19 cellular contexts compared by ENCODE assay signal in genomic region chr10:105434970-105435369, GRCh38.
DNase-seq lines count a peak whose midpoint lies in the region; ATAC-seq and TF ChIP-seq lines count a peak whose summit lies in the region.
"Had no signal": no experiment of that assay in that cellular context is flagged by ENCODE, and none has a peak within 500 bp of the region (broad histone marks: within the 10 kb centered on the region; RNA-seq: fewer than 3 reads in every experiment).

No MANE protein-coding gene starts in this region.

- no peak overlapping the region for H3K4me2 ChIP-seq in GM23338
- H3K4me2 ChIP-seq: BLaER1 had no signal

- H3K4me3 ChIP-seq in GM23338 (no peak overlapping the region), HUES48 (ENCODE audit: low read depth, low read length) (no peak overlapping the region), H7 (ENCODE audit: insufficient read depth, low read depth, low read length) (no peak overlapping the region)
- H3K4me3 ChIP-seq: BLaER1 had no signal

- TF ChIP-seq CTCF in GM23338 (conservative IDR thresholded peaks at IDR 0.05; ENCODE audit: low read depth in 2 of 2) = no peak

- no peaks in the 10 kb centered on the region for H4K20me1 ChIP-seq in GM23338 (replicated peaks; ENCODE audit: insufficient read depth)
- H4K20me1 ChIP-seq: BLaER1 had no signal

- H3K27ac ChIP-seq in GM23338 (ENCODE audit: low read depth) (no peak overlapping the region), HUES48 (ENCODE audit: low read depth, low read length) (peak overlapping the region; percentile 46)
- H3K27ac ChIP-seq: 22Rv1, BLaER1, C4-2B had no signal

- H3K27me3 ChIP-seq in GM23338 (ENCODE audit: insufficient read depth) = no peaks in the 10 kb centered on the region
- no peaks in the 10 kb centered on the region for H3K27me3 ChIP-seq in HUES48 (ENCODE audit: control insufficient read depth, insufficient read depth, low read length)
- H3K27me3 ChIP-seq in H7 (ENCODE audit: control insufficient read depth, insufficient read depth, low read length) = no peaks in the 10 kb centered on the region
- H3K27me3 ChIP-seq: BLaER1 had no signal

- no peaks in the 10 kb centered on the region for H3K27me3 Mint-ChIP-seq in GM23338 (ENCODE audit: insufficient read depth, low read depth, poor library complexity)
- H3K27me3 Mint-ChIP-seq: B cell; CD4-positive, alpha-beta T cell; CD8-positive, alpha-beta memory T cell had no signal

- no peak overlapping the region for H3K9ac ChIP-seq in HUES48 (ENCODE audit: low read depth, low read length)
- H3K9ac ChIP-seq: BLaER1 had no signal

- H3K4me3 Mint-ChIP-seq in GM23338 = no peak overlapping the region
- H3K4me3 Mint-ChIP-seq: B cell; CD4-positive, alpha-beta T cell; CD8-positive, alpha-beta memory T cell; HFFc6 had no signal

- no peaks in the 10 kb centered on the region for H3K4me1 ChIP-seq in GM23338 (ENCODE audit: insufficient read depth)
- no peaks in the 10 kb centered on the region for H3K4me1 ChIP-seq in HUES48 (ENCODE audit: control insufficient read depth, insufficient read depth, low read length)
- H3K4me1 ChIP-seq: BLaER1 had no signal

- ATAC-seq in GM23338 = no peak
- ATAC-seq: HCT116 had no signal

- H3K9me2 ChIP-seq in GM23338 (ENCODE audit: insufficient read depth) = 0 out of 2 replicates have a peak, but pooled peaks cover 4% of the 10 kb centered on the region

- no peaks in the 10 kb centered on the region for H3K36me3 Mint-ChIP-seq in GM23338 (ENCODE audit: low read depth)
- H3K36me3 Mint-ChIP-seq: CD8-positive, alpha-beta memory T cell had no signal

- H3K9me3 ChIP-seq in HUES48 (ENCODE audit: control insufficient read depth, insufficient read depth, low read length) = no peaks in the 10 kb centered on the region
- H3K9me3 ChIP-seq: BLaER1 had no signal

- 0 out of 2 replicates have a peak overlapping the region, but pooled peaks have one; percentile 14 for H2AFZ ChIP-seq in GM23338

- peaks cover 8% of the 10 kb centered on the region; the same call in 2 of the 3 replicates for H3K4me1 Mint-ChIP-seq in GM23338
- H3K4me1 Mint-ChIP-seq: B cell; CD8-positive, alpha-beta memory T cell had no signal

- DNase-seq in GM23338 (ENCODE audit: low spot score) (no peak), kidney tubule cell (ENCODE audit: low spot score) (peak; percentile 74), H7 (no peak), DMS114 treated with DMSO at 0.1 percent for 48 hours (lab: John Stamatoyannopoulos, UW; ENCODE audit: unreplicated experiment) (no peak)
- no peak for DNase-seq in activated CD4-positive, alpha-beta T cell treated with anti-CD3 and anti-CD28 coated beads, Interleukin-2, amount 50 U/mL, for 48 hours
- DNase-seq: CD4-positive, alpha-beta T cell; CD8-positive, alpha-beta memory T cell; DMS 273 treated with DMSO at 0.1 percent for 48 hours; DMS53; DMS79 treated with DMSO at 0.1 percent for 48 hours; GF-D8; GOT3; HFFc6 had no signal

- peaks cover 12% of the 10 kb centered on the region; the same call in 2 of the 3 replicates for H3K9me3 Mint-ChIP-seq in GM23338

- no peaks in the 10 kb centered on the region for H3K79me2 ChIP-seq in GM23338 (replicated peaks; ENCODE audit: insufficient read depth)

- H3K27ac Mint-ChIP-seq in GM23338 = no peak overlapping the region
- H3K27ac Mint-ChIP-seq: B cell; CD4-positive, alpha-beta T cell; CD8-positive, alpha-beta memory T cell; HFFc6 had no signal

- H3F3A ChIP-seq in GM23338 (replicated peaks; ENCODE audit: low read depth) = no peaks in the 10 kb centered on the region

- H3K36me3 ChIP-seq in GM23338 (ENCODE audit: insufficient read depth) (no peaks in the 10 kb centered on the region), HUES48 (ENCODE audit: control insufficient read depth, insufficient read depth, low read length) (no peaks in the 10 kb centered on the region), H7 (replicated peaks; ENCODE audit: control insufficient read depth, insufficient read depth, low read length) (no peaks in the 10 kb centered on the region)
- H3K36me3 ChIP-seq: BLaER1 had no signal

TF ChIP-seq in GM23338, 12 proteins besides CTCF, POLR2A, EP300 and RAD21 (continues in another document):
- TF ChIP-seq REST (IDR thresholded peaks at IDR 0.05; ENCODE audit: unreplicated experiment) = no peak
- TF ChIP-seq POLR2AphosphoS5 (IDR thresholded peaks at IDR 0.05; ENCODE audit: low read depth) = no peak
- TF ChIP-seq ZNF462 (CRISPR knock-in tag; IDR thresholded peaks at IDR 0.05) = no peak
- TF ChIP-seq JUNB (IDR thresholded peaks at IDR 0.05; ENCODE audit: unreplicated experiment) = no peak
- no peak for TF ChIP-seq EZH2 (IDR thresholded peaks at IDR 0.05; ENCODE audit: low read depth, unreplicated experiment)
